ENCODE assay signal across 1 cellular context in genomic region chr6:133248241-133249001, GRCh38.
TF ChIP-seq lines count a peak whose summit lies in the region.

No MANE protein-coding gene starts in this region.

TF ChIP-seq in SK-N-SH, 30 proteins besides CTCF, POLR2A, EP300 and RAD21 (continued from another document):
- TF ChIP-seq GATA2 (CRISPR knock-in tag; IDR thresholded peaks at IDR 0.05) (no peak), SIN3A (IDR thresholded peaks at IDR 0.05; ENCODE audit: borderline replicate concordance, low read depth, low read length) (no peak), FOXM1 (IDR thresholded peaks at IDR 0.05; ENCODE audit: low read depth) (no peak), TCF12 (IDR thresholded peaks at IDR 0.05) (no peak), SMC3 (IDR thresholded peaks at IDR 0.05; ENCODE audit: low read depth, low read length) (no peak), TAF1 (IDR thresholded peaks at IDR 0.05; ENCODE audit: borderline replicate concordance, low read depth, low read length) (no peak), FOXJ3 (CRISPR knock-in tag; IDR thresholded peaks at IDR 0.05) (no peak), EZH2phosphoT487 (IDR thresholded peaks at IDR 0.05; ENCODE audit: borderline replicate concordance, low read depth) (no peak), MEF2A (IDR thresholded peaks at IDR 0.05; ENCODE audit: borderline replicate concordance, low read depth) (no peak), ELF1 (IDR thresholded peaks at IDR 0.05) (no peak), MAX (IDR thresholded peaks at IDR 0.05; ENCODE audit: low read depth) (no peak)
- TF ChIP-seq, protein P1, sequence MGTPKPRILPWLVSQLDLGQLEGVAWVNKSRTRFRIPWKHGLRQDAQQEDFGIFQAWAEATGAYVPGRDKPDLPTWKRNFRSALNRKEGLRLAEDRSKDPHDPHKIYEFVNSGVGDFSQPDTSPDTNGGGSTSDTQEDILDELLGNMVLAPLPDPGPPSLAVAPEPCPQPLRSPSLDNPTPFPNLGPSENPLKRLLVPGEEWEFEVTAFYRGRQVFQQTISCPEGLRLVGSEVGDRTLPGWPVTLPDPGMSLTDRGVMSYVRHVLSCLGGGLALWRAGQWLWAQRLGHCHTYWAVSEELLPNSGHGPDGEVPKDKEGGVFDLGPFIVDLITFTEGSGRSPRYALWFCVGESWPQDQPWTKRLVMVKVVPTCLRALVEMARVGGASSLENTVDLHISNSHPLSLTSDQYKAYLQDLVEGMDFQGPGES (IDR thresholded peaks at IDR 0.05; ENCODE audit: low read depth, low read length) = no peak
- TF ChIP-seq, protein P2, sequence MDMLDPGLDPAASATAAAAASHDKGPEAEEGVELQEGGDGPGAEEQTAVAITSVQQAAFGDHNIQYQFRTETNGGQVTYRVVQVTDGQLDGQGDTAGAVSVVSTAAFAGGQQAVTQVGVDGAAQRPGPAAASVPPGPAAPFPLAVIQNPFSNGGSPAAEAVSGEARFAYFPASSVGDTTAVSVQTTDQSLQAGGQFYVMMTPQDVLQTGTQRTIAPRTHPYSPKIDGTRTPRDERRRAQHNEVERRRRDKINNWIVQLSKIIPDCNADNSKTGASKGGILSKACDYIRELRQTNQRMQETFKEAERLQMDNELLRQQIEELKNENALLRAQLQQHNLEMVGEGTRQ (IDR thresholded peaks at IDR 0.05; ENCODE audit: borderline replicate concordance, low read depth, low read length) = no peak
- TF ChIP-seq, protein P3, sequence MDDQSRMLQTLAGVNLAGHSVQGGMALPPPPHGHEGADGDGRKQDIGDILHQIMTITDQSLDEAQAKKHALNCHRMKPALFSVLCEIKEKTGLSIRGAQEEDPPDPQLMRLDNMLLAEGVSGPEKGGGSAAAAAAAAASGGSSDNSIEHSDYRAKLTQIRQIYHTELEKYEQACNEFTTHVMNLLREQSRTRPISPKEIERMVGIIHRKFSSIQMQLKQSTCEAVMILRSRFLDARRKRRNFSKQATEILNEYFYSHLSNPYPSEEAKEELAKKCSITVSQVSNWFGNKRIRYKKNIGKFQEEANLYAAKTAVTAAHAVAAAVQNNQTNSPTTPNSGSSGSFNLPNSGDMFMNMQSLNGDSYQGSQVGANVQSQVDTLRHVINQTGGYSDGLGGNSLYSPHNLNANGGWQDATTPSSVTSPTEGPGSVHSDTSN (IDR thresholded peaks at IDR 0.05) = no peak
